In the genomic region with DNA sequence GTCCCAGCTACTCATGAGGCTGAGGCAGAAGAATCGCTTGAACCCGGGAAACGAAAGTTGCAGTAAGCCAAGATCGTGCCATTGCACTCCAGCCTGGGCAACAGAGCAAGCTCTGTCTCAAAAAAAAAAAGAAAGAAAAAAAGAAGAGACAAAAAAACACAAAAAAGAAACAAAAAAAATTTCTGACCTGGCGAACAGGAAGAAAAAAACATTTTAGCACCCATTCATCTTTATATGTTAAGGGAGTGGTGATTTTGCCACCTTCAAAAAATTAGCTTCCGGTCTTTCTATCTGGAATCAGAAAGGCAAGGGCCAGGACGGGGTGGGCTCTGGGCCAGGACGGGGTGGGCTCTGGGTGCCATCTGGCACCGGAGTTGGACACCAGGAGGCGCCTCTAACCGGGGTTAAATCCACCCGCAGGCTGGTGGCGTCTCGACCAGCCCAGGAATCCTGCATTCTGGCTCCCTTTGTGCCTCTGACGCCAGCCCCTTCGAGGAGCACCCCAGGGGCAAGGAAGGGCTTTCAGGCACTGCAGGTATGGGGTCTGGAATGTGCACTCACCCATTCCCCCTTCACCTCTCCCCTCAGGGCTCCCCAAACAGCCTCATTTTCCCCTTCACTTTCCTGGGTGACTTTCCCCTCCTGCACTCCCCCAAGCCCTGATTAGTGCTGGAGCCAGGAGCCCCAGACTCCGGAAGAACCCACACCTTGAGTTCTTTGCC, we compare ENCODE assay signal across 8 cellular contexts. TPM values are rescaled to one million over a fixed set of nuclear protein-coding genes. Genes with fewer than 3 reads are reported as not detected.
DNase-seq lines count a peak whose midpoint lies in the region; ATAC-seq and TF ChIP-seq lines count a peak whose summit lies in the region.

No MANE protein-coding gene starts in this region.

- intact Hi-C loops in left colon (cut with DNase I, micrococcal nuclease): loop anchor here (5.0 to 10.0 kb wide), 2 partner anchors 77 to 80 kb away; no protein-coding TSS in a partner anchor

- H3K4me3 ChIP-seq in cardiac fibroblast (replicated peaks in 1 of 2; ENCODE audit: low read depth in 2 of 2, low read length in 2 of 2): no peak overlapping the region

- peak; percentile 78 for TF ChIP-seq CTCF in cardiac fibroblast (IDR thresholded peaks at IDR 0.05; ENCODE audit: low read depth, low read length)

- peak; percentile 80 for DNase-seq in EH (ENCODE audit: low read depth)
- DNase-seq in NAMALWA (ENCODE audit: low spot score): peak; percentile 74
- DNase-seq in activated CD4-positive, CD25-positive, alpha-beta regulatory T cell treated with anti-CD3 and anti-CD28 coated beads, Interleukin-2, amount 50 U/mL, for 16 hours (ENCODE audit: low read depth, low spot score): peak; percentile 36
- DNase-seq in cardiac fibroblast (ENCODE audit: low read depth in 2 of 2): peak; percentile 72 to 82
- peak; percentile 65 to 86 for DNase-seq in left colon
- peak; percentile 77 for DNase-seq in stimulated activated CD4-positive, alpha-beta T cell treated with anti-CD3 and anti-CD28 coated beads, Interleukin-4, amount 100 ng/mL, for 24 hours

- peak; percentile 60 for ATAC-seq in left colon
- ATAC-seq in GM19452 (IDR thresholded peaks at IDR 0.05; ENCODE audit: unreplicated experiment): no peak
- no peak for ATAC-seq in GM18498 (IDR thresholded peaks at IDR 0.05; ENCODE audit: unreplicated experiment)

RNA-seq across cellular contexts. Expression of a gene that starts 10.4 kb away (rescaled TPM):
- 1 to 10 TPM; 3.0 TPM for total RNA-seq in left colon

RNA-seq across cellular contexts. Expression of a gene that starts 10.6 kb away (rescaled TPM):
- 10 to 100 TPM; 44.9 to 46.7 TPM for total RNA-seq in left colon

RNA-seq across cellular contexts. Expression of a gene that starts 20.6 kb away (rescaled TPM):
- total RNA-seq in left colon: 10 to 100 TPM; 31.3 to 31.8 TPM
